2 cellular contexts compared by ENCODE assay signal in the genomic region with DNA sequence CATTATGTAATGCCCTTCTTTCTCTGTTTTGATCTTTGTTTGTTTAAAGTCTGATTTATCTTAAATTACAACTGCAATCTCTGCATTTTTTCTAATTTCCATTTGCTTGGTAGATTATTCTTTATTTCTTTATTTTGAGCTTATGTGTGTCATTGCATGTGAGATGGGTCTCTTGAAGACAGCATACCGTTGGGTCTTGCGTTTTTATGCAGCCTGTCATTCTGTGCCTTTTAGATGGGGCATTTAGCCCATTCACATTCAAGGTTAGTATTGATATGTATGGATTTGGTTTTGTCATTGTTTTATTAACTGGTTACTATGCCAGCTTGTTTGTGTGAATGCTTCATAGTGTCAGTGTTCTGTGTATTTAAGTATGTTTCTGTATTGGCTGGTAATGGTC.
TF ChIP-seq lines count a peak whose summit lies in the region.

No MANE protein-coding gene starts in this region.

TF ChIP-seq in HepG2, 621 proteins besides CTCF, POLR2A, EP300 and RAD21:
- TF ChIP-seq, protein P1, sequence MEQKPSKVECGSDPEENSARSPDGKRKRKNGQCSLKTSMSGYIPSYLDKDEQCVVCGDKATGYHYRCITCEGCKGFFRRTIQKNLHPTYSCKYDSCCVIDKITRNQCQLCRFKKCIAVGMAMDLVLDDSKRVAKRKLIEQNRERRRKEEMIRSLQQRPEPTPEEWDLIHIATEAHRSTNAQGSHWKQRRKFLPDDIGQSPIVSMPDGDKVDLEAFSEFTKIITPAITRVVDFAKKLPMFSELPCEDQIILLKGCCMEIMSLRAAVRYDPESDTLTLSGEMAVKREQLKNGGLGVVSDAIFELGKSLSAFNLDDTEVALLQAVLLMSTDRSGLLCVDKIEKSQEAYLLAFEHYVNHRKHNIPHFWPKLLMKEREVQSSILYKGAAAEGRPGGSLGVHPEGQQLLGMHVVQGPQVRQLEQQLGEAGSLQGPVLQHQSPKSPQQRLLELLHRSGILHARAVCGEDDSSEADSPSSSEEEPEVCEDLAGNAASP (CRISPR knock-in tag; IDR thresholded peaks at IDR 0.05; ENCODE audit: borderline replicate concordance): no peak
- TF ChIP-seq NR2F2 (IDR thresholded peaks at IDR 0.05; ENCODE audit: borderline replicate concordance, low read depth) (no peak), KLF9 (CRISPR knock-in tag; IDR thresholded peaks at IDR 0.05; ENCODE audit: low read depth) (no peak), ZFX (CRISPR knock-in tag; IDR thresholded peaks at IDR 0.05; ENCODE audit: low read depth) (no peak), MIER2 (CRISPR knock-in tag; IDR thresholded peaks at IDR 0.05) (no peak), NCOA2 (CRISPR knock-in tag; IDR thresholded peaks at IDR 0.05) (no peak), ZNF350 (CRISPR knock-in tag; IDR thresholded peaks at IDR 0.05; ENCODE audit: borderline replicate concordance, low read depth) (no peak), ZKSCAN1 (IDR thresholded peaks at IDR 0.05; ENCODE audit: low read length) (no peak)
- TF ChIP-seq, protein P2, sequence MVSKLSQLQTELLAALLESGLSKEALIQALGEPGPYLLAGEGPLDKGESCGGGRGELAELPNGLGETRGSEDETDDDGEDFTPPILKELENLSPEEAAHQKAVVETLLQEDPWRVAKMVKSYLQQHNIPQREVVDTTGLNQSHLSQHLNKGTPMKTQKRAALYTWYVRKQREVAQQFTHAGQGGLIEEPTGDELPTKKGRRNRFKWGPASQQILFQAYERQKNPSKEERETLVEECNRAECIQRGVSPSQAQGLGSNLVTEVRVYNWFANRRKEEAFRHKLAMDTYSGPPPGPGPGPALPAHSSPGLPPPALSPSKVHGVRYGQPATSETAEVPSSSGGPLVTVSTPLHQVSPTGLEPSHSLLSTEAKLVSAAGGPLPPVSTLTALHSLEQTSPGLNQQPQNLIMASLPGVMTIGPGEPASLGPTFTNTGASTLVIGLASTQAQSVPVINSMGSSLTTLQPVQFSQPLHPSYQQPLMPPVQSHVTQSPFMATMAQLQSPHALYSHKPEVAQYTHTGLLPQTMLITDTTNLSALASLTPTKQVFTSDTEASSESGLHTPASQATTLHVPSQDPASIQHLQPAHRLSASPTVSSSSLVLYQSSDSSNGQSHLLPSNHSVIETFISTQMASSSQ (IDR thresholded peaks at IDR 0.05; ENCODE audit: low read depth): no peak
- TF ChIP-seq, protein P2 (CRISPR knock-in tag; IDR thresholded peaks at IDR 0.05; ENCODE audit: borderline replicate concordance): no peak
TF ChIP-seq in HepG2: peak in this region for 0.

TF ChIP-seq in HEK293, 187 proteins besides CTCF, POLR2A, EP300 and RAD21:
- TF ChIP-seq, protein P3, sequence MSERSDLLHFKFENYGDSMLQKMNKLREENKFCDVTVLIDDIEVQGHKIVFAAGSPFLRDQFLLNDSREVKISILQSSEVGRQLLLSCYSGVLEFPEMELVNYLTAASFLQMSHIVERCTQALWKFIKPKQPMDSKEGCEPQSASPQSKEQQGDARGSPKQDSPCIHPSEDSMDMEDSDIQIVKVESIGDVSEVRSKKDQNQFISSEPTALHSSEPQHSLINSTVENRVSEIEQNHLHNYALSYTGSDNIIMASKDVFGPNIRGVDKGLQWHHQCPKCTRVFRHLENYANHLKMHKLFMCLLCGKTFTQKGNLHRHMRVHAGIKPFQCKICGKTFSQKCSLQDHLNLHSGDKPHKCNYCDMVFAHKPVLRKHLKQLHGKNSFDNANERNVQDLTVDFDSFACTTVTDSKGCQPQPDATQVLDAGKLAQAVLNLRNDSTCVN (tag by site-specific recombination; optimal IDR thresholded peaks at IDR 0.05): no peak
- TF ChIP-seq ZNF157 (tag by site-specific recombination; IDR thresholded peaks at IDR 0.05) (no peak), SETDB1 (IDR thresholded peaks at IDR 0.05; ENCODE audit: insufficient read length, low read length) (peak; percentile 84), TRIM28 (IDR thresholded peaks at IDR 0.05; ENCODE audit: borderline replicate concordance, low read length) (peak; percentile 92)
- TF ChIP-seq, protein P4, sequence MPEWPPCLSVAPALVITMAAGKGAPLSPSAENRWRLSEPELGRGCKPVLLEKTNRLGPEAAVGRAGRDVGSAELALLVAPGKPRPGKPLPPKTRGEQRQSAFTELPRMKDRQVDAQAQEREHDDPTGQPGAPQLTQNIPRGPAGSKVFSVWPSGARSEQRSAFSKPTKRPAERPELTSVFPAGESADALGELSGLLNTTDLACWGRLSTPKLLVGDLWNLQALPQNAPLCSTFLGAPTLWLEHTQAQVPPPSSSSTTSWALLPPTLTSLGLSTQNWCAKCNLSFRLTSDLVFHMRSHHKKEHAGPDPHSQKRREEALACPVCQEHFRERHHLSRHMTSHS (tag by site-specific recombination; IDR thresholded peaks at IDR 0.05): no peak
TF ChIP-seq in HEK293: peak in this region for 2.
